ENCODE assay signal across 8 cellular contexts in genomic region chr1:234212764-234213406, GRCh38.
DNase-seq lines count a peak whose midpoint lies in the region; ATAC-seq lines count a peak whose summit lies in the region.

No MANE protein-coding gene starts in this region.

- no peaks in the 10 kb centered on the region for H3K36me3 ChIP-seq in NT2/D1 (ENCODE audit: insufficient read depth, insufficient read length, low read length)

- H3K4me1 ChIP-seq in NT2/D1 (ENCODE audit: insufficient read depth, insufficient read length) = peaks cover 6% of the 10 kb centered on the region

- H3K27me3 ChIP-seq in NT2/D1 (ENCODE audit: insufficient read depth, insufficient read length) = peaks cover 36% of the 10 kb centered on the region

- peak; percentile 59 for DNase-seq in COLO668 (lab: John Stamatoyannopoulos, UW; ENCODE audit: unreplicated experiment)
- DNase-seq in NT2/D1 (ENCODE audit: low read depth, low spot score) = peak; percentile 66
- DNase-seq in astrocyte of the hippocampus (ENCODE audit: low read depth, low spot score) = peak; percentile 63
- DNase-seq in left lobe of liver (ENCODE audit: low spot score) = no peak
- DNase-seq in posterior cingulate gyrus = no peak

- H3K9me3 ChIP-seq in NT2/D1 (ENCODE audit: insufficient read depth, low read length) = peaks cover 13% of the 10 kb centered on the region

- no peak overlapping the region for H3K9ac ChIP-seq in NT2/D1 (ENCODE audit: insufficient read length, low read depth)

- intact Hi-C loops in posterior cingulate gyrus (cut with DNase I) = loop anchor here (5.0 to 10.0 kb wide), 2 partner anchors 58 to 99 kb away; no protein-coding TSS in a partner anchor

- no peak overlapping the region for H3K4me3 ChIP-seq in NT2/D1 (ENCODE audit: insufficient read length, low read depth)

- ATAC-seq in GM19035 (IDR thresholded peaks at IDR 0.05; ENCODE audit: unreplicated experiment) (peak; percentile 46), HG03432 (IDR thresholded peaks at IDR 0.05; ENCODE audit: unreplicated experiment) (peak; percentile 50), left lobe of liver (peak; percentile 81), HG02885 (IDR thresholded peaks at IDR 0.05; ENCODE audit: poor library complexity, unreplicated experiment) (no peak)

Comparison
In these comparisons a context has a peak if more than half of its experiments do, and no peak if none do; other contexts are left out.
1. DNase-seq: peak in COLO668 (single experiment), NT2/D1 (single experiment) and astrocyte of the hippocampus (single experiment); none in left lobe of liver (single experiment) and posterior cingulate gyrus (0 of 10).